27 cellular contexts compared by ENCODE assay signal in genomic region chr12:48776956-48777355, GRCh38.
"Had no signal": no experiment of that assay in that cellular context is flagged by ENCODE, and none has a peak within 500 bp of the region (broad histone marks: within the 10 kb centered on the region; RNA-seq: fewer than 3 reads in every experiment).

No MANE protein-coding gene starts in this region.

- H3K9me3 ChIP-seq: Peyer's patch, SJSA1 had no signal

- H3K27me3 Mint-ChIP-seq: activated naive CD8-positive, alpha-beta T cell; activated T-cell treated with anti-CD3 and anti-CD28 coated beads, Interleukin-2, amount 50 U/mL, for 24 hours; brain had no signal

- H3K4me3 ChIP-seq: Peyer's patch, SJSA1 had no signal

- H3K9me3 Mint-ChIP-seq: activated naive CD4-positive, alpha-beta T cell treated with anti-CD3 and anti-CD28 coated beads for 36 hours; activated T-cell treated with anti-CD3 and anti-CD28 coated beads, Interleukin-2, amount 50 U/mL, for 24 hours; activated T-helper 1 cell treated with anti-CD3 and anti-CD28 coated beads, Interleukin-12 subunit alpha, Interleukin-12 subunit beta, Interleukin-2, Interleukin-4 antibody, amounts not matched to agents 30 ng/mL and 10 ng/mL and 1 ng/mL, durations not matched to agents 14 hours and 24 hours and 36 hours; brain; T-helper 1 cell treated with Interleukin-12 subunit alpha and Interleukin-12 subunit beta and Interleukin-4 antibody, amounts not matched to agents 30 μg/mL and 1 μg/mL, for 36 hours; WTC11 had no signal

- H3K27me3 ChIP-seq: Peyer's patch, SJSA1 had no signal

- H3K27ac Mint-ChIP-seq: activated CD8-positive, alpha-beta memory T cell treated with anti-CD3 and anti-CD28 coated beads, Interleukin-2, amount 10 ng/mL, durations not matched to agents 7 days and 5 days; activated naive CD4-positive, alpha-beta T cell treated with anti-CD3 and anti-CD28 coated beads for 36 hours; activated T-cell treated with anti-CD3 and anti-CD28 coated beads, Interleukin-2, amount 50 U/mL, for 24 hours; activated T-helper 1 cell treated with anti-CD3 and anti-CD28 coated beads, Interleukin-12 subunit alpha, Interleukin-12 subunit beta, Interleukin-2, Interleukin-4 antibody, amounts not matched to agents 30 ng/mL and 10 ng/mL and 1 ng/mL, durations not matched to agents 14 hours and 24 hours and 36 hours; T-helper 1 cell treated with Interleukin-12 subunit alpha and Interleukin-12 subunit beta and Interleukin-4 antibody, amounts not matched to agents 30 μg/mL and 1 μg/mL, for 36 hours; WTC11 had no signal

- ATAC-seq: activated CD8-positive, alpha-beta memory T cell treated with anti-CD3 and anti-CD28 coated beads, Interleukin-2, amount 10 ng/mL, durations not matched to agents 7 days and 5 days had no signal

- H3K36me3 Mint-ChIP-seq: activated CD8-positive, alpha-beta memory T cell treated with anti-CD3 and anti-CD28 coated beads, Interleukin-2, amount 10 ng/mL, durations not matched to agents 7 days and 5 days; activated naive CD8-positive, alpha-beta T cell had no signal

- DNase-seq: activated CD4-positive, alpha-beta T cell treated with anti-CD3 and anti-CD28 coated beads for 48 hours; activated CD4-positive, alpha-beta T cell treated with anti-CD3 and anti-CD28 coated beads, Interleukin-2, amount 50 U/mL, for 4 hours; activated CD4-positive, CD25-positive, alpha-beta regulatory T cell treated with anti-CD3 and anti-CD28 coated beads, Interleukin-2, amount 50 U/mL, for 72 hours; activated CD8-positive, alpha-beta memory T cell treated with anti-CD3 and anti-CD28 coated beads, Interleukin-2, amount 10 ng/mL, durations not matched to agents 7 days and 5 days; activated effector memory CD4-positive, alpha-beta T cell treated with Interleukin-2 at 50 U/mL for 16 hours; activated naive CD4-positive, alpha-beta T cell treated with anti-CD3 and anti-CD28 coated beads for 36 hours; activated T-cell treated with anti-CD3 and anti-CD28 coated beads, Interleukin-2, amount 50 U/mL, for 24 hours; amygdala; MM.1S; NCI-H1105; NCI-H1436 treated with DMSO at 0.1 percent for 48 hours; NCI-H187; NCI-H2081; NCI-H510A treated with DMSO at 0.1 percent for 48 hours; NCI-H69; NK-92 treated with Interleukin-12 subunit alpha and Interleukin-12 subunit beta, amount 100 ng/mL, for 24 hours; OCI-M1; Peyer's patch; SHP77; T-helper 9 cell had no signal

- H3K27ac ChIP-seq: Peyer's patch, RWPE1, SJSA1 had no signal

- H3K4me3 Mint-ChIP-seq: activated CD8-positive, alpha-beta memory T cell treated with anti-CD3 and anti-CD28 coated beads, Interleukin-2, amount 10 ng/mL, durations not matched to agents 7 days and 5 days; activated naive CD4-positive, alpha-beta T cell treated with anti-CD3 and anti-CD28 coated beads for 36 hours; activated naive CD8-positive, alpha-beta T cell; activated T-cell treated with anti-CD3 and anti-CD28 coated beads, Interleukin-2, amount 50 U/mL, for 24 hours; activated T-helper 1 cell treated with anti-CD3 and anti-CD28 coated beads, Interleukin-12 subunit alpha, Interleukin-12 subunit beta, Interleukin-2, Interleukin-4 antibody, amounts not matched to agents 30 ng/mL and 10 ng/mL and 1 ng/mL, durations not matched to agents 14 hours and 24 hours and 36 hours; brain; T-helper 1 cell treated with Interleukin-12 subunit alpha and Interleukin-12 subunit beta and Interleukin-4 antibody, amounts not matched to agents 30 μg/mL and 1 μg/mL, for 36 hours; WTC11 had no signal
